ENCODE assay signal across 14 cellular contexts in the genomic region with DNA sequence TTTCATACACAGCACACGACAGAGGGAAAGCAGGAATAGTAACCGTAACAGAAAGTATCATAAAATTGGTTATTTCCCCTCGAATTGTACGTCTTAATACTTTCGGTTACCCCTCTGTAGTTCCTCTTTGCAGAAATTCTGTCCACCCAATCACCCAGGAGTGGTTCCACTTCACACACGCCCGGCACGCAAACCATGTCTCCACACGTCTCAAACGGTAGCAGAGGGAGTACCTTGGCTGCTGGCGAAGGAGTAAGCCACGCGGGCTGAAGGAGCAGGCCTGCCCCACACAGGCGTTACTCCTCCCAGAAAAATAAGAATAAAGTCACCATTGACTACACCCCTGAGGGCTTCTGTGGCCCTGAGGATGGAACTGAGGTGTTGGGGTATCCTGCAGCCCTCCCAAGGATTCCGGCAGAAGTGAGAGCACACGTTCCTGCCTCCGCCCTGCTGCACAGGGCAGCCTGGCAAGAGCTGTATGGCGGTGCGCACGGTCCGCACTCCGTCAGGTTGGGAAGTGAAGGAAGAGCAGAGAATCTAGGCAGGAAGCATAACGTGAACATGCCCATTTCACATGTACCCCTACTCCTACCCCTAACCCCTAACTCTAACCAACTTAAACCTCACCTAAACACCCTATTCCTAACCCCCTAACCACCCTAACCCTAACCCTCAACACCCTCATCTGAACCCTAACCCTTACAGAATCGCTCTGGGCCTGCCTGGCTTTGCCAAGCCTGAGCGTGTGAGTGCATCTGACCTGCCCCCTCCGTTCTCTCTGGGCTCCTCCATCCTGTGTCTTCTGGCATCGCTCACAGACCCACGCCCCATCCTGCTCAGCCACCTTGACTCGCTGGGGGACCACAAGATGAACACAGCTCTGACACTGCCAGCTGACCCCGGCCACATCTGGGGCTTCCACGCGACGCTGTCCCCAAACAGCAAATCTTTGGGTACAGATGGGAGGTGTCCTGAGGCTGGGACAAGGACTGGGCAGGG. TPM values are rescaled to one million over a fixed set of nuclear protein-coding genes. Genes with fewer than 3 reads are reported as not detected.
DNase-seq lines count a peak whose midpoint lies in the region; ATAC-seq and TF ChIP-seq lines count a peak whose summit lies in the region.
"Had no signal": no experiment of that assay in that cellular context is flagged by ENCODE, and none has a peak within 500 bp of the region (broad histone marks: within the 10 kb centered on the region; RNA-seq: fewer than 3 reads in every experiment).

No MANE protein-coding gene starts in this region.

- H3K27ac Mint-ChIP-seq in activated CD8-positive, alpha-beta T cell treated with anti-CD3 and anti-CD28 coated beads for 36 hours = no peak overlapping the region
- H3K27ac Mint-ChIP-seq: activated naive CD8-positive, alpha-beta T cell had no signal

- no peaks in the 10 kb centered on the region for H3K9me2 ChIP-seq in SU-DHL-6 (replicated peaks; ENCODE audit: insufficient read depth, low read length)

- H3F3A ChIP-seq in SU-DHL-6 (ENCODE audit: insufficient read depth) = no peaks in the 10 kb centered on the region

- no peaks in the 10 kb centered on the region for H4K20me1 ChIP-seq in SU-DHL-6 (ENCODE audit: low read depth, low read length)

- ATAC-seq in GM19452 (IDR thresholded peaks at IDR 0.05; ENCODE audit: unreplicated experiment) = peak; percentile 57
- ATAC-seq in HG03060 (IDR thresholded peaks at IDR 0.05; ENCODE audit: low read depth, unreplicated experiment) = peak; percentile 27
- ATAC-seq in activated CD8-positive, alpha-beta T cell treated with anti-CD3 and anti-CD28 coated beads for 36 hours = no peak
- ATAC-seq: lower lobe of right lung had no signal

- H3K4me2 ChIP-seq in SU-DHL-6 (ENCODE audit: low read depth, low read length, poor library complexity, severe bottlenecking) = peak overlapping the region; percentile 21
- H3K4me2 ChIP-seq: smooth muscle cell had no signal

- H3K4me1 Mint-ChIP-seq in activated CD8-positive, alpha-beta T cell treated with anti-CD3 and anti-CD28 coated beads for 36 hours (ENCODE audit: low read depth) = peaks cover 4% of the 10 kb centered on the region

- TF ChIP-seq CTCF in GM10266 (IDR thresholded peaks at IDR 0.05; ENCODE audit: control insufficient read depth, insufficient read depth, low read depth, missing control alignments) (no peak), SU-DHL-6 (IDR thresholded peaks at IDR 0.05; ENCODE audit: insufficient read depth, low read length, poor library complexity, severe bottlenecking) (no peak)
- TF ChIP-seq CTCF in activated CD8-positive, alpha-beta T cell treated with anti-CD3 and anti-CD28 coated beads for 36 hours (IDR thresholded peaks at IDR 0.05) = no peak

- CTCF ChIA-PET in activated CD8-positive, alpha-beta T cell treated with anti-CD3 and anti-CD28 coated beads for 36 hours (lab: Charles Lee) = interaction anchor here (2.3 to 7.5 kb wide), 2 partner anchors 23 to 68 kb away, joined by 5 to 204 read pairs; no protein-coding TSS in a partner anchor

- no peaks in the 10 kb centered on the region for H3K36me3 Mint-ChIP-seq in activated CD8-positive, alpha-beta T cell treated with anti-CD3 and anti-CD28 coated beads for 36 hours (ENCODE audit: low read depth)

- no peaks in the 10 kb centered on the region for H3K79me2 ChIP-seq in SU-DHL-6 (ENCODE audit: insufficient read depth, low read length)

- no peaks in the 10 kb centered on the region for H3K9me3 Mint-ChIP-seq in activated CD8-positive, alpha-beta T cell treated with anti-CD3 and anti-CD28 coated beads for 36 hours

- H3K27me3 ChIP-seq in SU-DHL-6 (ENCODE audit: low read length) (no peaks in the 10 kb centered on the region), H7 (ENCODE audit: control insufficient read depth, insufficient read depth, low read length) (no peaks in the 10 kb centered on the region)

- no peak overlapping the region for H3K27ac ChIP-seq in SU-DHL-6 (ENCODE audit: low read depth, low read length)
- H3K27ac ChIP-seq: epithelial cell of prostate, lower lobe of right lung had no signal

- no peaks in the 10 kb centered on the region for H3K36me3 ChIP-seq in SU-DHL-6 (ENCODE audit: low read length)
- H3K36me3 ChIP-seq in H7 (replicated peaks; ENCODE audit: control insufficient read depth, insufficient read depth, low read length) = no peaks in the 10 kb centered on the region; the same call in 1 of the 2 replicates

- peak; percentile 91 for DNase-seq in GM10266 (ENCODE audit: extremely low spot score)
- DNase-seq in central memory CD4-positive, alpha-beta T cell = no peak
- no peak for DNase-seq in activated CD8-positive, alpha-beta T cell treated with anti-CD3 and anti-CD28 coated beads for 36 hours
- DNase-seq in H7 = no peak
- no peak for DNase-seq in ACHN
- DNase-seq: HCEC 1CT, lower lobe of right lung, NCI-H1694 had no signal

- in situ Hi-C loops in ACHN (cut with HindIII; ENCODE audit: low pct_ligation_motif_present, low pct_unique_long_range_greater_than_20kb, low sequenced_read_pairs) = no loop called here

- no peaks in the 10 kb centered on the region for H3K27me3 Mint-ChIP-seq in activated CD8-positive, alpha-beta T cell treated with anti-CD3 and anti-CD28 coated beads for 36 hours
- H3K27me3 Mint-ChIP-seq: activated naive CD8-positive, alpha-beta T cell had no signal

- POLR2A ChIA-PET in activated CD8-positive, alpha-beta T cell treated with anti-CD3 and anti-CD28 coated beads for 36 hours (lab: Charles Lee) = no interaction called here

- intact Hi-C loops in activated CD8-positive, alpha-beta T cell treated with anti-CD3 and anti-CD28 coated beads for 36 hours (cut with micrococcal nuclease) = no loop called here

- no peak overlapping the region for H3K9ac ChIP-seq in SU-DHL-6 (ENCODE audit: low read length)

- H3K4me3 ChIP-seq in SU-DHL-6 (ENCODE audit: insufficient read depth, low read length, poor library complexity, severe bottlenecking) (no peak overlapping the region), H7 (ENCODE audit: insufficient read depth, low read depth, low read length) (no peak overlapping the region)
- H3K4me3 ChIP-seq: lower lobe of right lung, smooth muscle cell had no signal

- no peak overlapping the region for H3K4me3 Mint-ChIP-seq in activated CD8-positive, alpha-beta T cell treated with anti-CD3 and anti-CD28 coated beads for 36 hours
- H3K4me3 Mint-ChIP-seq: activated naive CD8-positive, alpha-beta T cell had no signal

- H2AFZ ChIP-seq in SU-DHL-6 (ENCODE audit: low read depth, low read length, severe bottlenecking) = no peak overlapping the region

- no peaks in the 10 kb centered on the region for H3K9me3 ChIP-seq in SU-DHL-6 (ENCODE audit: insufficient read depth, low read length)
- H3K9me3 ChIP-seq: lower lobe of right lung had no signal

RNA-seq across cellular contexts. Expression of a gene that starts 18.2 kb away (rescaled TPM):
- total RNA-seq in activated CD8-positive, alpha-beta T cell treated with anti-CD3 and anti-CD28 coated beads for 36 hours = 1 to 10 TPM; 5.6 to 8.5 TPM
- total RNA-seq in H7 (2014; rRNA removed; shearing (Covaris generic)) = 0.07 and 0.87 TPM in 2 replicates

RNA-seq across cellular contexts. Expression of a gene that starts 25.3 kb away (rescaled TPM):
- under 1 TPM; 0.16 to 0.18 TPM for total RNA-seq in activated CD8-positive, alpha-beta T cell treated with anti-CD3 and anti-CD28 coated beads for 36 hours
- 0.14 and 0.63 TPM in 2 replicates for total RNA-seq in H7 (2014; rRNA removed; shearing (Covaris generic))
